ENCODE assay signal across 12 cellular contexts in genomic region chr11:119028346-119029068, GRCh38. TPM values are rescaled to one million over a fixed set of nuclear protein-coding genes. Genes with fewer than 3 reads are reported as not detected.
DNase-seq lines count a peak whose midpoint lies in the region; ATAC-seq and TF ChIP-seq lines count a peak whose summit lies in the region.
"Had no signal": no experiment of that assay in that cellular context is flagged by ENCODE, and none has a peak within 500 bp of the region (broad histone marks: within the 10 kb centered on the region; RNA-seq: fewer than 3 reads in every experiment).

No MANE protein-coding gene starts in this region.

- TF ChIP-seq CTCF in brain (conservative IDR thresholded peaks at IDR 0.05): no peak

- H3K4me1 Mint-ChIP-seq in brain: peaks cover 28% of the 10 kb centered on the region

- peak; percentile 8 for DNase-seq in 8988T
- DNase-seq in cerebellum (ENCODE audit: low spot score): no peak
- DNase-seq in HuH-7 (ENCODE audit: low spot score): no peak
- DNase-seq: left cardiac atrium, T1000 had no signal

- no peaks in the 10 kb centered on the region for H3K9me3 ChIP-seq in muscle layer of duodenum (ENCODE audit: control insufficient read depth in 1 of 2, low read length in 2 of 2)

- H3K36me3 ChIP-seq in muscle layer of duodenum (ENCODE audit: control insufficient read depth in 1 of 2, insufficient read depth in 2 of 2, low read length in 2 of 2): peaks cover 14 to 35% of the 10 kb centered on the region in 2 donors

- H3K4me3 ChIP-seq in muscle layer of duodenum (ENCODE audit: low read depth in 1 of 2, low read length in 2 of 2): peak overlapping the region in 1 of 2 donors; percentile 76

- H3K27me3 Mint-ChIP-seq in brain: peaks cover 4% of the 10 kb centered on the region
- H3K27me3 Mint-ChIP-seq: activated naive CD4-positive, alpha-beta T cell treated with anti-CD3 and anti-CD28 coated beads, Interleukin-2, amount 50 U/mL, for 24 hours had no signal

- no peaks in the 10 kb centered on the region for H3K27me3 ChIP-seq in muscle layer of duodenum (ENCODE audit: low read depth, low read length)

- peak overlapping the region; percentile 81 to 90 (median 86) for H3K4me3 Mint-ChIP-seq in brain
- H3K4me3 Mint-ChIP-seq: activated naive CD4-positive, alpha-beta T cell treated with anti-CD3 and anti-CD28 coated beads, Interleukin-2, amount 50 U/mL, for 24 hours had no signal

- TF ChIP-seq RAD21 in Ishikawa (IDR thresholded peaks at IDR 0.05; ENCODE audit: low read depth): no peak

- H3K27ac ChIP-seq in muscle layer of duodenum (ENCODE audit: low read length): peak overlapping the region; percentile 62
- H3K27ac ChIP-seq: epithelial cell of prostate had no signal

- H3K4me1 ChIP-seq in muscle layer of duodenum (ENCODE audit: control insufficient read depth in 1 of 2, insufficient read depth in 2 of 2, low read length in 2 of 2): peaks cover 0 to 16% of the 10 kb centered on the region in 2 donors

- no peaks in the 10 kb centered on the region for H3K9me3 Mint-ChIP-seq in brain
- H3K9me3 Mint-ChIP-seq: activated naive CD4-positive, alpha-beta T cell treated with anti-CD3 and anti-CD28 coated beads, Interleukin-2, amount 50 U/mL, for 24 hours had no signal

- H3K27ac Mint-ChIP-seq in brain: peak overlapping the region in 4 of 5 experiments; percentile 83 to 92 (median 88)
- H3K27ac Mint-ChIP-seq: activated naive CD4-positive, alpha-beta T cell treated with anti-CD3 and anti-CD28 coated beads, Interleukin-2, amount 50 U/mL, for 24 hours had no signal

- peaks cover 22% of the 10 kb centered on the region for H3K36me3 Mint-ChIP-seq in brain

- no peak for TF ChIP-seq EP300 in Ishikawa (IDR thresholded peaks at IDR 0.05; ENCODE audit: borderline replicate concordance)

- ATAC-seq in HG03280 (IDR thresholded peaks at IDR 0.05; ENCODE audit: unreplicated experiment) (no peak), HG02840 (IDR thresholded peaks at IDR 0.05; ENCODE audit: low FRiP score, unreplicated experiment) (no peak)

TF ChIP-seq in Ishikawa, 13 proteins besides CTCF, POLR2A, EP300 and RAD21:
- TF ChIP-seq MAX (IDR thresholded peaks at IDR 0.05) (0 out of 2 replicates have a peak, but pooled peaks have one; percentile 18), ZBTB7A (IDR thresholded peaks at IDR 0.05; ENCODE audit: low read depth) (no peak), REST (IDR thresholded peaks at IDR 0.05; ENCODE audit: low read depth) (no peak), TEAD4 (IDR thresholded peaks at IDR 0.05) (no peak)

RNA-seq across cellular contexts. Expression of gene SLC37A4, which starts 2.2 kb away (rescaled TPM):
- polyA plus RNA-seq in brain (ENCODE audit: insufficient read depth, low read depth, low replicate concordance): 32.4 TPM
- 10.0 TPM for total RNA-seq in cerebellum

RNA-seq across cellular contexts. Expression of gene TRAPPC4, which starts 9.9 kb away (rescaled TPM):
- 120 TPM for polyA plus RNA-seq in brain (ENCODE audit: insufficient read depth, low read depth, low replicate concordance)
- total RNA-seq in cerebellum: 32.8 TPM

RNA-seq across cellular contexts. Expression of gene RPS25, which starts 10.4 kb away (rescaled TPM):
- 1,223 TPM for polyA plus RNA-seq in brain (ENCODE audit: insufficient read depth, low read depth, low replicate concordance)
- 284 TPM for total RNA-seq in cerebellum

RNA-seq across cellular contexts. Expression of gene HYOU1, which starts 28.5 kb away (rescaled TPM):
- 161 TPM for polyA plus RNA-seq in brain (ENCODE audit: insufficient read depth, low read depth, low replicate concordance)
- 39.9 TPM for total RNA-seq in cerebellum

RNA-seq across cellular contexts. Expression of gene CENATAC, which starts 30.6 kb away (rescaled TPM):
- polyA plus RNA-seq in brain (ENCODE audit: insufficient read depth, low read depth, low replicate concordance): 6.2 TPM
- total RNA-seq in cerebellum: 44.6 TPM
